ENCODE assay signal across 15 cellular contexts in the genomic region with DNA sequence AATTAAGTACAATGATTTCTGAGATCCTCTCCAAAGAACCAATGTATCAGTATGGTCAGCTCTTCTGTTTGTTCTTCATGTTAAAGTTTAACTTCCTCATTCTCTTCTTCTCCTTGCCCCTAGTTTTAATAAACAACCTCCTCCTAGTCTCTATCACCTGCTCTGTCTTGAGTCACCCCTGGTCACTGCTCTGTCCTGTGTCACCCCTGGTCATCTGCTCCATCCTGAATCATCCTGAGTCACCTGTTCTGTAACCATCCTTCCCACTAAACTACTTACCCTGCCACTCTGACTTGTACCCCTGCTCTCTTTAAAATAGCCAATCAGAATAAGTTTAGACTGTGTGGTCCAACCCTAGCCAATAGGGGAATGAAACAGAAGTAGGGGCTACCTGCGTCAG.
A peak's percentile ranks its signal among the peaks of the same experiment; 100 is the strongest.
DNase-seq lines count a peak whose midpoint lies in the region; ATAC-seq and TF ChIP-seq lines count a peak whose summit lies in the region.
"Had no signal": no experiment of that assay in that cellular context is flagged by ENCODE, and none has a peak within 500 bp of the region (broad histone marks: within the 10 kb centered on the region; RNA-seq: fewer than 3 reads in every experiment).

No MANE protein-coding gene starts in this region.

- no TSS peak for BruUV-seq in PC-3 (replicated peaks; lab: Mats Ljungman, UMichigan)

- H3K4me1 Mint-ChIP-seq in naive thymus-derived CD4-positive, alpha-beta T cell, result no peaks in the 10 kb centered on the region
- H3K4me1 Mint-ChIP-seq: CD4-positive, alpha-beta memory T cell had no signal

- peak overlapping the region; percentile 14; the same call in 1 of the 2 replicates for H3K4me2 ChIP-seq in PC-3 (ENCODE audit: low read length)
- H3K4me2 ChIP-seq: A549, GM23338 had no signal

- H4K20me1 ChIP-seq in PC-3 (ENCODE audit: low read length), result no peaks in the 10 kb centered on the region

- H3K79me2 ChIP-seq in PC-3 (ENCODE audit: low read length), result no peaks in the 10 kb centered on the region

- H3K9me3 Mint-ChIP-seq in naive thymus-derived CD4-positive, alpha-beta T cell, result peaks cover 0 to 34% (median 7%) of the 10 kb centered on the region in 11 donors

- no peak overlapping the region for H3K4me3 Mint-ChIP-seq in naive thymus-derived CD4-positive, alpha-beta T cell
- H3K4me3 Mint-ChIP-seq: CD4-positive, alpha-beta memory T cell; GM23338 had no signal

- H3F3A ChIP-seq in PC-3 (ENCODE audit: low read length, unreplicated experiment), result no peaks in the 10 kb centered on the region

- peak; percentile 54 for DNase-seq in DMS53 treated with DMSO at 0.1 percent for 48 hours (lab: John Stamatoyannopoulos, UW; ENCODE audit: unreplicated experiment)
- DNase-seq in PC-3, result peak; percentile 65
- DNase-seq in epithelial cell of esophagus (ENCODE audit: low read depth), result peak; percentile 24
- no peak for DNase-seq in naive thymus-derived CD4-positive, alpha-beta T cell
- DNase-seq in activated CD8-positive, alpha-beta memory T cell treated with anti-CD3 and anti-CD28 coated beads, Interleukin-2, amount 50 U/mL, for 48 hours, result no peak
- DNase-seq in stimulated activated CD4-positive, alpha-beta T cell treated with anti-CD3 and anti-CD28 coated beads, Interleukin-4, amount 100 ng/mL, for 1 hour, result no peak
- DNase-seq: BE2C; CD4-positive, alpha-beta memory T cell; DMS153; GF-D8; H7 had no signal

- no peaks in the 10 kb centered on the region for H3K36me3 ChIP-seq in PC-3 (ENCODE audit: low read depth, low read length)
- no peaks in the 10 kb centered on the region for H3K36me3 ChIP-seq in naive thymus-derived CD4-positive, alpha-beta T cell (ENCODE audit: control insufficient read depth in 2 of 3, insufficient read depth in 3 of 3, low read length in 3 of 3)
- H3K36me3 ChIP-seq: BE2C had no signal

- peaks cover 5% of the 10 kb centered on the region for H3K4me1 ChIP-seq in PC-3 (ENCODE audit: insufficient read depth, low read length)
- no peaks in the 10 kb centered on the region for H3K4me1 ChIP-seq in naive thymus-derived CD4-positive, alpha-beta T cell (ENCODE audit: control insufficient read depth in 2 of 2, insufficient read depth in 2 of 2, low read length in 2 of 2)
- H3K4me1 ChIP-seq: A549, BE2C had no signal

- no peaks in the 10 kb centered on the region for H3K9me3 ChIP-seq in PC-3 (ENCODE audit: low read length)
- no peaks in the 10 kb centered on the region for H3K9me3 ChIP-seq in naive thymus-derived CD4-positive, alpha-beta T cell (ENCODE audit: control insufficient read depth in 2 of 3, low read length in 3 of 3)
- H3K9me3 ChIP-seq: A549, BE2C had no signal

- peak; percentile 74 for ATAC-seq in PC-3
- ATAC-seq in naive thymus-derived CD4-positive, alpha-beta T cell, result no peak
- ATAC-seq: A549, GM23338, HepG2 had no signal

- POLR2A ChIA-PET in PC-3 (lab: Charles Lee; ENCODE audit: unreplicated experiment), result no interaction called here
- POLR2A ChIA-PET in naive thymus-derived CD4-positive, alpha-beta T cell (lab: Charles Lee), result no interaction called here

- TF ChIP-seq CTCF in PC-3 (conservative IDR thresholded peaks at IDR 0.05; ENCODE audit: low read depth, low read length) (no peak), epithelial cell of esophagus (IDR thresholded peaks at IDR 0.05; ENCODE audit: insufficient read depth, low read depth, low read length, missing control alignments) (no peak)

- H3K27ac ChIP-seq in PC-3 (ENCODE audit: low read length), result peak overlapping the region; percentile 18; the same call in 1 of the 2 replicates
- H3K27ac ChIP-seq in naive thymus-derived CD4-positive, alpha-beta T cell (ENCODE audit: low read depth, low read length), result no peak overlapping the region
- H3K27ac ChIP-seq: A549, C4-2B had no signal

- no peak overlapping the region for H3K27ac Mint-ChIP-seq in naive thymus-derived CD4-positive, alpha-beta T cell
- H3K27ac Mint-ChIP-seq: CD4-positive, alpha-beta memory T cell; GM23338 had no signal

- no peak overlapping the region for H3K9ac ChIP-seq in PC-3 (ENCODE audit: low read length)

- no peaks in the 10 kb centered on the region for H3K36me3 Mint-ChIP-seq in naive thymus-derived CD4-positive, alpha-beta T cell
- H3K36me3 Mint-ChIP-seq: CD4-positive, alpha-beta memory T cell had no signal

- intact Hi-C loops in PC-3 (cut with micrococcal nuclease), result no loop called here
- intact Hi-C loops in naive thymus-derived CD4-positive, alpha-beta T cell (cut with micrococcal nuclease), result no loop called here

- H3K9me2 ChIP-seq in PC-3 (replicated peaks; ENCODE audit: low read length), result no peaks in the 10 kb centered on the region

- no peaks in the 10 kb centered on the region for H3K27me3 ChIP-seq in PC-3 (ENCODE audit: low read length)
- H3K27me3 ChIP-seq in naive thymus-derived CD4-positive, alpha-beta T cell (ENCODE audit: control insufficient read depth in 2 of 2, insufficient read depth in 2 of 2, low read length in 2 of 2), result no peaks in the 10 kb centered on the region

- no peak overlapping the region for H2AFZ ChIP-seq in PC-3 (ENCODE audit: low read length)
- H2AFZ ChIP-seq: GM23338 had no signal

- H3K27me3 Mint-ChIP-seq in naive thymus-derived CD4-positive, alpha-beta T cell, result peaks cover 0 to 4% (median 0%) of the 10 kb centered on the region in 5 donors
- H3K27me3 Mint-ChIP-seq: CD4-positive, alpha-beta memory T cell had no signal

- CTCF ChIA-PET in PC-3 (lab: Charles Lee), result no interaction called here
- CTCF ChIA-PET in naive thymus-derived CD4-positive, alpha-beta T cell (lab: Charles Lee), result no interaction called here

- H3K4me3 ChIP-seq in PC-3 (ENCODE audit: low read length) (no peak overlapping the region), epithelial cell of esophagus (ENCODE audit: low read length) (no peak overlapping the region)
- no peak overlapping the region for H3K4me3 ChIP-seq in naive thymus-derived CD4-positive, alpha-beta T cell (ENCODE audit: low read length)
- H3K4me3 ChIP-seq: A549, GM23338 had no signal

Comparison
In these comparisons a context has a peak if more than half of its experiments do, and no peak if none do; other contexts are left out.
1. DNase-seq: peak in DMS53 treated with DMSO at 0.1 percent for 48 hours (single experiment), PC-3 (single experiment) and epithelial cell of esophagus (single experiment); none in naive thymus-derived CD4-positive, alpha-beta T cell (0 of 9), activated CD8-positive, alpha-beta memory T cell treated with anti-CD3 and anti-CD28 coated beads, Interleukin-2, amount 50 U/mL, for 48 hours (single experiment) and stimulated activated CD4-positive, alpha-beta T cell treated with anti-CD3 and anti-CD28 coated beads, Interleukin-4, amount 100 ng/mL, for 1 hour (single experiment).